Comparison of ENCODE assay signal across 23 cellular contexts in genomic region chr3:5035113-5035512, GRCh38. TPM values are rescaled to one million over a fixed set of nuclear protein-coding genes. Genes with fewer than 3 reads are reported as not detected.
DNase-seq lines count a peak whose midpoint lies in the region; ATAC-seq and TF ChIP-seq lines count a peak whose summit lies in the region.
"Had no signal": no experiment of that assay in that cellular context is flagged by ENCODE, and none has a peak within 500 bp of the region (broad histone marks: within the 10 kb centered on the region; RNA-seq: fewer than 3 reads in every experiment).

No MANE protein-coding gene starts in this region.

- H3K9me3 Mint-ChIP-seq in stimulated activated naive CD8-positive, alpha-beta T cell treated with anti-CD3 and anti-CD28 coated beads, Interleukin-15, Interleukin-2, amounts not matched to agents 100 ng/mL and 50 ng/mL, for 24 hours = no peaks in the 10 kb centered on the region
- no peaks in the 10 kb centered on the region for H3K9me3 Mint-ChIP-seq in stimulated activated naive CD8-positive, alpha-beta T cell treated with anti-CD3 and anti-CD28 coated beads, Interleukin-15, amount 100 ng/mL, for 72 hours
- H3K9me3 Mint-ChIP-seq in immature natural killer cell (no peaks in the 10 kb centered on the region), Calu3 (ENCODE audit: low read depth, unreplicated experiment) (no peaks in the 10 kb centered on the region)
- H3K9me3 Mint-ChIP-seq: CD8-positive, alpha-beta memory T cell; IgD-negative memory B cell; T-cell had no signal

- H3K4me1 Mint-ChIP-seq in stimulated activated naive CD8-positive, alpha-beta T cell treated with anti-CD3 and anti-CD28 coated beads, Interleukin-15, Interleukin-2, amounts not matched to agents 100 ng/mL and 50 ng/mL, for 24 hours (ENCODE audit: low read depth) = peaks cover 47% of the 10 kb centered on the region
- H3K4me1 Mint-ChIP-seq in stimulated activated naive CD8-positive, alpha-beta T cell treated with anti-CD3 and anti-CD28 coated beads, Interleukin-15, amount 100 ng/mL, for 72 hours = peaks cover 44% of the 10 kb centered on the region
- peaks cover 42 to 49% of the 10 kb centered on the region in 2 donors for H3K4me1 Mint-ChIP-seq in immature natural killer cell
- H3K4me1 Mint-ChIP-seq in Calu3 (ENCODE audit: low read depth, unreplicated experiment) = no peaks in the 10 kb centered on the region

- no peak overlapping the region for H3K4me2 ChIP-seq in Loucy (ENCODE audit: low read depth, low read length, poor library complexity, severe bottlenecking)
- H3K4me2 ChIP-seq: A549, KMS-11 had no signal

- no peaks in the 10 kb centered on the region for H3K36me3 Mint-ChIP-seq in stimulated activated naive CD8-positive, alpha-beta T cell treated with anti-CD3 and anti-CD28 coated beads, Interleukin-15, Interleukin-2, amounts not matched to agents 100 ng/mL and 50 ng/mL, for 24 hours (ENCODE audit: low read depth)
- H3K36me3 Mint-ChIP-seq in immature natural killer cell (no peaks in the 10 kb centered on the region), Calu3 (ENCODE audit: insufficient read depth, unreplicated experiment) (no peaks in the 10 kb centered on the region)
- H3K36me3 Mint-ChIP-seq: CD8-positive, alpha-beta memory T cell; T-cell had no signal

- DNase-seq in stimulated activated naive CD8-positive, alpha-beta T cell treated with anti-CD3 and anti-CD28 coated beads, Interleukin-15, amount 100 ng/mL, for 72 hours = no peak
- no peak for DNase-seq in immature natural killer cell
- DNase-seq in NCI-H226 = no peak
- DNase-seq in Calu3 = no peak
- no peak for DNase-seq in GDM1 (lab: John Stamatoyannopoulos, UW)
- DNase-seq: AML-193; C1 segment of cervical spinal cord; CD8-positive, alpha-beta memory T cell; DND-41; GOT3; HCEC 1CT; NCI-H1105; NCI-H1436 treated with DMSO at 0.1 percent for 48 hours; NCI-H187 treated with DMSO at 0.1 percent for 48 hours; NCI-H69; Right ventricle myocardium superior; RPMI8226; T-cell had no signal

- H3K4me3 ChIP-seq in Loucy (ENCODE audit: low read length, poor library complexity, severe bottlenecking) = no peak overlapping the region
- H3K4me3 ChIP-seq: A549 had no signal

- no peaks in the 10 kb centered on the region for H4K20me1 ChIP-seq in Loucy (ENCODE audit: insufficient read depth, low read length, poor library complexity, severe bottlenecking)

- H3K9me2 ChIP-seq in Loucy (replicated peaks; ENCODE audit: low read depth, low read length) = no peaks in the 10 kb centered on the region

- H3K27me3 Mint-ChIP-seq in stimulated activated naive CD8-positive, alpha-beta T cell treated with anti-CD3 and anti-CD28 coated beads, Interleukin-15, Interleukin-2, amounts not matched to agents 100 ng/mL and 50 ng/mL, for 24 hours = no peaks in the 10 kb centered on the region
- H3K27me3 Mint-ChIP-seq in stimulated activated naive CD8-positive, alpha-beta T cell treated with anti-CD3 and anti-CD28 coated beads, Interleukin-15, amount 100 ng/mL, for 72 hours = peaks cover 19% of the 10 kb centered on the region
- peaks cover 0 to 13% (median 5%) of the 10 kb centered on the region in 3 donors for H3K27me3 Mint-ChIP-seq in immature natural killer cell (ENCODE audit: low read depth in 3 of 3)
- H3K27me3 Mint-ChIP-seq in Calu3 (ENCODE audit: unreplicated experiment) = no peaks in the 10 kb centered on the region
- H3K27me3 Mint-ChIP-seq: IgD-negative memory B cell, T-cell had no signal

- H3K27me3 ChIP-seq in Loucy (ENCODE audit: insufficient read depth, low read length, poor library complexity, severe bottlenecking) = no peaks in the 10 kb centered on the region

- intact Hi-C loops in Calu3 (cut with micrococcal nuclease; ENCODE audit: unreplicated experiment) = no loop called here

- no peak overlapping the region for H3K9ac ChIP-seq in Loucy (ENCODE audit: low read depth, low read length, poor library complexity, severe bottlenecking)
- H3K9ac ChIP-seq: KMS-11 had no signal

- H3K36me3 ChIP-seq in Loucy (ENCODE audit: insufficient read depth, low read length) = no peaks in the 10 kb centered on the region

- ATAC-seq in stimulated activated naive CD8-positive, alpha-beta T cell treated with anti-CD3 and anti-CD28 coated beads, Interleukin-15, amount 100 ng/mL, for 72 hours = no peak
- ATAC-seq: A549, T-cell had no signal

- H2AFZ ChIP-seq in Loucy (ENCODE audit: low read length) = peak overlapping the region; percentile 57

- no peaks in the 10 kb centered on the region for H3K79me2 ChIP-seq in Loucy (ENCODE audit: insufficient read depth, low read length)

- peaks cover 28% of the 10 kb centered on the region for H3K4me1 ChIP-seq in Loucy (ENCODE audit: insufficient read depth, low read length, poor library complexity, severe bottlenecking)
- H3K4me1 ChIP-seq: A549 had no signal

- peak overlapping the region; percentile 18 for H3K27ac Mint-ChIP-seq in stimulated activated naive CD8-positive, alpha-beta T cell treated with anti-CD3 and anti-CD28 coated beads, Interleukin-15, Interleukin-2, amounts not matched to agents 100 ng/mL and 50 ng/mL, for 24 hours
- no peak overlapping the region for H3K27ac Mint-ChIP-seq in stimulated activated naive CD8-positive, alpha-beta T cell treated with anti-CD3 and anti-CD28 coated beads, Interleukin-15, amount 100 ng/mL, for 72 hours
- peak overlapping the region in 4 of 6 donors; percentile 39 to 86 (median 72) for H3K27ac Mint-ChIP-seq in immature natural killer cell
- H3K27ac Mint-ChIP-seq in Calu3 (ENCODE audit: unreplicated experiment) = no peak overlapping the region
- H3K27ac Mint-ChIP-seq: CD8-positive, alpha-beta memory T cell; IgD-negative memory B cell; T-cell had no signal

- no peak overlapping the region for H3K4me3 Mint-ChIP-seq in stimulated activated naive CD8-positive, alpha-beta T cell treated with anti-CD3 and anti-CD28 coated beads, Interleukin-15, Interleukin-2, amounts not matched to agents 100 ng/mL and 50 ng/mL, for 24 hours
- no peak overlapping the region for H3K4me3 Mint-ChIP-seq in stimulated activated naive CD8-positive, alpha-beta T cell treated with anti-CD3 and anti-CD28 coated beads, Interleukin-15, amount 100 ng/mL, for 72 hours
- H3K4me3 Mint-ChIP-seq in immature natural killer cell (peak overlapping the region in 2 of 5 donors; percentile 30 to 57), Calu3 (ENCODE audit: low read depth, unreplicated experiment) (no peak overlapping the region)
- H3K4me3 Mint-ChIP-seq: CD8-positive, alpha-beta memory T cell; T-cell had no signal

- H3K9me3 ChIP-seq in Loucy (ENCODE audit: insufficient read depth, low read depth, low read length) = no peaks in the 10 kb centered on the region
- H3K9me3 ChIP-seq: A549 had no signal

- CTCF ChIA-PET in Calu3 (lab: Charles Lee) = no interaction called here

- no TSS peak for BruUV-seq in Calu3 (replicated peaks; lab: Mats Ljungman, UMichigan)

- TF ChIP-seq CTCF in Loucy (conservative IDR thresholded peaks at IDR 0.05; ENCODE audit: low read length) (no peak), Calu3 (IDR thresholded peaks at IDR 0.05; ENCODE audit: unreplicated experiment) (no peak)

- no peaks in the 10 kb centered on the region for H3F3A ChIP-seq in Loucy (ENCODE audit: low read depth)

RNA-seq across cellular contexts. Expression of gene BHLHE40, which starts 55.9 kb away (rescaled TPM):
- 10 to 100 TPM; 51.4 to 91.9 (median 64.4) TPM for polyA plus RNA-seq in immature natural killer cell
- total RNA-seq in Calu3 (2022) = 62.2 and 71.9 TPM in 2 replicates

Comparison
In these comparisons a context has a peak if more than half of its experiments do, and no peak if none do; other contexts are left out.
1. H3K27ac Mint-ChIP-seq: peak in stimulated activated naive CD8-positive, alpha-beta T cell treated with anti-CD3 and anti-CD28 coated beads, Interleukin-15, Interleukin-2, amounts not matched to agents 100 ng/mL and 50 ng/mL, for 24 hours (single experiment) and immature natural killer cell (4 of 6); none in stimulated activated naive CD8-positive, alpha-beta T cell treated with anti-CD3 and anti-CD28 coated beads, Interleukin-15, amount 100 ng/mL, for 72 hours (0 of 2) and Calu3 (single experiment).